ENCODE assay signal across 9 cellular contexts in genomic region chr10:30431435-30431911, GRCh38. TPM values are rescaled to one million over a fixed set of nuclear protein-coding genes. Genes with fewer than 3 reads are reported as not detected.
DNase-seq lines count a peak whose midpoint lies in the region; ATAC-seq and TF ChIP-seq lines count a peak whose summit lies in the region.
"Had no signal": no experiment of that assay in that cellular context is flagged by ENCODE, and none has a peak within 500 bp of the region (broad histone marks: within the 10 kb centered on the region; RNA-seq: fewer than 3 reads in every experiment).

No MANE protein-coding gene starts in this region.

- POLR2A ChIA-PET in activated naive CD8-positive, alpha-beta T cell treated with anti-CD3 and anti-CD28 coated beads, Interleukin-2, amount 10 ng/mL, durations not matched to agents 7 days and 5 days (lab: Charles Lee) = interaction anchor here (1.3 kb wide), 1 partner anchor 98 kb away, joined by 3 read pairs; no protein-coding TSS in a partner anchor

- DNase-seq in activated naive CD8-positive, alpha-beta T cell treated with anti-CD3 and anti-CD28 coated beads, Interleukin-2, amount 10 ng/mL, durations not matched to agents 7 days and 5 days = no peak
- DNase-seq in activated naive CD8-positive, alpha-beta T cell treated with anti-CD3 and anti-CD28 coated beads, Interleukin-2, amount 50 U/mL, for 24 hours = no peak
- no peak for DNase-seq in coronary artery (ENCODE audit: low spot score)
- DNase-seq in naive B cell = no peak
- DNase-seq in uterus = peak in 1 of 2 donors; percentile 50
- no peak for DNase-seq in amniotic stem cell (lab: John Stamatoyannopoulos, UW)
- DNase-seq in putamen (ENCODE audit: low spot score) = no peak
- DNase-seq: cortex of kidney had no signal

- no peaks in the 10 kb centered on the region for H3K9me3 Mint-ChIP-seq in activated naive CD8-positive, alpha-beta T cell treated with anti-CD3 and anti-CD28 coated beads, Interleukin-2, amount 10 ng/mL, durations not matched to agents 7 days and 5 days
- no peaks in the 10 kb centered on the region for H3K9me3 Mint-ChIP-seq in activated naive CD8-positive, alpha-beta T cell treated with anti-CD3 and anti-CD28 coated beads, Interleukin-2, amount 50 U/mL, for 24 hours
- H3K9me3 Mint-ChIP-seq in naive B cell = peaks cover 0 to 1% (median 0%) of the 10 kb centered on the region in 7 donors

- no peaks in the 10 kb centered on the region for H3K27me3 Mint-ChIP-seq in activated naive CD8-positive, alpha-beta T cell treated with anti-CD3 and anti-CD28 coated beads, Interleukin-2, amount 10 ng/mL, durations not matched to agents 7 days and 5 days
- H3K27me3 Mint-ChIP-seq in activated naive CD8-positive, alpha-beta T cell treated with anti-CD3 and anti-CD28 coated beads, Interleukin-2, amount 50 U/mL, for 24 hours = no peaks in the 10 kb centered on the region
- H3K27me3 Mint-ChIP-seq in naive B cell = no peaks in the 10 kb centered on the region

- ATAC-seq in activated naive CD8-positive, alpha-beta T cell treated with anti-CD3 and anti-CD28 coated beads, Interleukin-2, amount 10 ng/mL, durations not matched to agents 7 days and 5 days (ENCODE audit: low read depth) = no peak
- no peak for ATAC-seq in activated naive CD8-positive, alpha-beta T cell treated with anti-CD3 and anti-CD28 coated beads, Interleukin-2, amount 50 U/mL, for 24 hours
- ATAC-seq in naive B cell (ENCODE audit: low read depth in 2 of 2) = no peak
- no peak for ATAC-seq in GM19467 (IDR thresholded peaks at IDR 0.05; ENCODE audit: unreplicated experiment)

- no peaks in the 10 kb centered on the region for H3K27me3 ChIP-seq in uterus

- no peaks in the 10 kb centered on the region for H3K36me3 ChIP-seq in uterus

- H3K27ac ChIP-seq in coronary artery = peak overlapping the region; percentile 92 to 99
- peak overlapping the region; percentile 61 to 99 for H3K27ac ChIP-seq in uterus

- H3K9me3 ChIP-seq in uterus = no peaks in the 10 kb centered on the region

- intact Hi-C loops in uterus (cut with DNase I; ENCODE audit: low total_unique reads) = no loop called here

- TF ChIP-seq CTCF in coronary artery (IDR thresholded peaks at IDR 0.05) (no peak), uterus (IDR thresholded peaks at IDR 0.05) (no peak)

- peaks cover 40% of the 10 kb centered on the region for H3K4me1 Mint-ChIP-seq in activated naive CD8-positive, alpha-beta T cell treated with anti-CD3 and anti-CD28 coated beads, Interleukin-2, amount 10 ng/mL, durations not matched to agents 7 days and 5 days
- H3K4me1 Mint-ChIP-seq in activated naive CD8-positive, alpha-beta T cell treated with anti-CD3 and anti-CD28 coated beads, Interleukin-2, amount 50 U/mL, for 24 hours = peaks cover 55% of the 10 kb centered on the region
- H3K4me1 Mint-ChIP-seq in naive B cell = peaks cover 53 to 72% (median 60%) of the 10 kb centered on the region in 3 donors

- H3K4me3 Mint-ChIP-seq in activated naive CD8-positive, alpha-beta T cell treated with anti-CD3 and anti-CD28 coated beads, Interleukin-2, amount 10 ng/mL, durations not matched to agents 7 days and 5 days = peak overlapping the region; percentile 62
- no peak overlapping the region for H3K4me3 Mint-ChIP-seq in activated naive CD8-positive, alpha-beta T cell treated with anti-CD3 and anti-CD28 coated beads, Interleukin-2, amount 50 U/mL, for 24 hours
- peak overlapping the region; percentile 57 to 98 (median 80) for H3K4me3 Mint-ChIP-seq in naive B cell

- H3K4me1 ChIP-seq in uterus = peaks cover 0 to 5% of the 10 kb centered on the region in 2 donors

- TF ChIP-seq POLR2A in uterus (IDR thresholded peaks at IDR 0.05) = peak in 1 of 2 donors; percentile 33

- H3K36me3 Mint-ChIP-seq in activated naive CD8-positive, alpha-beta T cell treated with anti-CD3 and anti-CD28 coated beads, Interleukin-2, amount 10 ng/mL, durations not matched to agents 7 days and 5 days = peaks cover 8% of the 10 kb centered on the region
- peaks cover 4% of the 10 kb centered on the region for H3K36me3 Mint-ChIP-seq in activated naive CD8-positive, alpha-beta T cell treated with anti-CD3 and anti-CD28 coated beads, Interleukin-2, amount 50 U/mL, for 24 hours (ENCODE audit: low read depth)
- peaks cover 3 to 5% of the 10 kb centered on the region in 2 donors for H3K36me3 Mint-ChIP-seq in naive B cell

- H3K27ac Mint-ChIP-seq in activated naive CD8-positive, alpha-beta T cell treated with anti-CD3 and anti-CD28 coated beads, Interleukin-2, amount 10 ng/mL, durations not matched to agents 7 days and 5 days = no peak overlapping the region
- no peak overlapping the region for H3K27ac Mint-ChIP-seq in activated naive CD8-positive, alpha-beta T cell treated with anti-CD3 and anti-CD28 coated beads, Interleukin-2, amount 50 U/mL, for 24 hours
- peak overlapping the region; percentile 60 to 99 (median 92) for H3K27ac Mint-ChIP-seq in naive B cell

- H3K4me3 ChIP-seq in coronary artery (peak overlapping the region; percentile 58), uterus (no peak overlapping the region)

RNA-seq across cellular contexts. Expression of gene MAP3K8, which starts 2.5 kb away (rescaled TPM):
- total RNA-seq in activated naive CD8-positive, alpha-beta T cell treated with anti-CD3 and anti-CD28 coated beads, Interleukin-2, amount 10 ng/mL, durations not matched to agents 7 days and 5 days = 10 to 100 TPM; 27.7 to 28.3 TPM
- 100 to 1,000 TPM in 2 of 6 donors, 10 to 100 TPM in 4; 75.2 to 122 (median 90.8) TPM for polyA plus RNA-seq in naive B cell (ENCODE audit: low read depth in 6 of 6)
- 10 to 100 TPM; 13.3 to 63.0 (median 24.4) TPM for total RNA-seq in uterus

Comparison
In these comparisons a context has a peak if more than half of its experiments do, and no peak if none do; other contexts are left out.
1. H3K27ac Mint-ChIP-seq: peak in naive B cell (6 of 6); none in activated naive CD8-positive, alpha-beta T cell treated with anti-CD3 and anti-CD28 coated beads, Interleukin-2, amount 10 ng/mL, durations not matched to agents 7 days and 5 days (single experiment) and activated naive CD8-positive, alpha-beta T cell treated with anti-CD3 and anti-CD28 coated beads, Interleukin-2, amount 50 U/mL, for 24 hours (single experiment).